23 cellular contexts compared by ENCODE assay signal in genomic region chr1:192238421-192238820, GRCh38.
"Had no signal": no experiment of that assay in that cellular context is flagged by ENCODE, and none has a peak within 500 bp of the region (broad histone marks: within the 10 kb centered on the region; RNA-seq: fewer than 3 reads in every experiment).

No MANE protein-coding gene starts in this region.

- H3K4me1 ChIP-seq: adrenal gland, breast epithelium, SJCRH30 had no signal

- H3K4me3 ChIP-seq: adrenal gland, breast epithelium, SJCRH30 had no signal

- H3K27me3 ChIP-seq: adrenal gland, breast epithelium, SJCRH30 had no signal

- H3K4me2 ChIP-seq: KMS-11, SK-N-SH had no signal

- H3K9me3 ChIP-seq: adrenal gland, SJCRH30, SK-N-SH had no signal

- H3K9me2 ChIP-seq: SK-N-SH had no signal

- H3K36me3 ChIP-seq: adrenal gland, breast epithelium, SJCRH30 had no signal

- DNase-seq: activated CD4-positive, alpha-beta T cell treated with anti-CD3 and anti-CD28 coated beads for 36 hours; activated CD4-positive, alpha-beta T cell treated with anti-CD3 and anti-CD28 coated beads, Interleukin-2, amount 50 U/mL, for 1 hour; activated CD8-positive, alpha-beta memory T cell treated with anti-CD3 and anti-CD28 coated beads, Interleukin-2, amount 50 U/mL, for 4 hours; activated CD8-positive, alpha-beta T cell treated with anti-CD3 and anti-CD28 coated beads for 36 hours; activated naive CD4-positive, alpha-beta T cell treated with anti-CD3 and anti-CD28 coated beads, Interleukin-2, amount 50 U/mL, for 16 hours; activated naive CD8-positive, alpha-beta T cell treated with anti-CD3 and anti-CD28 coated beads, Interleukin-2, amount 10 ng/mL, durations not matched to agents 7 days and 5 days; activated T-cell treated with anti-CD3 and anti-CD28 coated beads, Interleukin-2, amount 50 U/mL, for 72 hours; adrenal gland; anterior cingulate cortex; caudate nucleus; MM.1S; NCI-H1417; NCI-H1930; NCI-H345; NCI-H510A; NCI-H526 treated with DMSO at 0.1 percent for 48 hours; NCI-H82; SJCRH30; SK-N-SH; T-helper 1 cell had no signal

- H3K9ac ChIP-seq: KMS-11, SK-N-SH had no signal

- H3K27ac ChIP-seq: adrenal gland, breast epithelium, KMS-11, SJCRH30, VCaP had no signal

- ATAC-seq: activated CD4-positive, alpha-beta T cell treated with anti-CD3 and anti-CD28 coated beads for 36 hours; activated CD8-positive, alpha-beta T cell treated with anti-CD3 and anti-CD28 coated beads for 36 hours; activated T-cell treated with anti-CD3 and anti-CD28 coated beads, Interleukin-2, amount 50 U/mL, for 72 hours had no signal
